20 cellular contexts compared by ENCODE assay signal in the genomic region with DNA sequence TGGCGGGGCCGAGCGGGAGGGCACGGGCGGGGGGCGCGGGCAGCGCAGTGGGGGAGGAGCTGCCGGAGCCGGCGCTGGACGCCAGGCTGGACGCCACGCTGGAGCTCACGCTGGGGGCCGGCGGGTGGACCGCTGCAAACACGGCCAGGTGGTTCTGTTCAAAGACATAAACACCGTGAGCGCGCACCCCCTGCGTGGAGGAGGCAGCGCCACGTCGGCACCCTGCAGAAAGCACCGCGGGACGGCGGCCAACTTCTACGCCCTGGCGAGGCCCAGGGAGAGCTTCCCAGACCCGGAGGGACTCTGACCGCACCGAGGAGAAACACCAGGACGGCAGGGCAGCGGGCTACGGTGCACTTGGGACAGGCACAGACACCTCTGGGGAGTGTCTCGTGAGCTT.
DNase-seq lines count a peak whose midpoint lies in the region; ATAC-seq lines count a peak whose summit lies in the region.
"Had no signal": no experiment of that assay in that cellular context is flagged by ENCODE, and none has a peak within 500 bp of the region (broad histone marks: within the 10 kb centered on the region; RNA-seq: fewer than 3 reads in every experiment).

No MANE protein-coding gene starts in this region.

- ATAC-seq in HG03159 (IDR thresholded peaks at IDR 0.05; ENCODE audit: unreplicated experiment) (no peak), HG02840 (IDR thresholded peaks at IDR 0.05; ENCODE audit: low FRiP score, unreplicated experiment) (no peak)
- ATAC-seq: A549; CD8-positive, alpha-beta T cell; GM12878 had no signal

- DNase-seq in NCI-H1417 (lab: John Stamatoyannopoulos, UW), result peak in 2 of 3 experiments; percentile 75 to 84
- DNase-seq in NCI-H1417 treated with DMSO at 0.1 percent for 48 hours (lab: John Stamatoyannopoulos, UW), result no peak
- peak; percentile 16 for DNase-seq in NCI-H1092 (lab: John Stamatoyannopoulos, UW)
- DNase-seq in NCI-H69 (lab: John Stamatoyannopoulos, UW), result peak; percentile 83
- DNase-seq in CD1c-positive myeloid dendritic cell (ENCODE audit: extremely low spot score), result no peak
- DNase-seq: AML-193; C1 segment of cervical spinal cord; CD4-positive, alpha-beta T cell; CD8-positive, alpha-beta T cell; DMS 273 treated with DMSO at 0.1 percent for 48 hours; DMS153; DMS53; DMS79; DND-41; EL; GDM1 had no signal

Comparison
In these comparisons a context has a peak if more than half of its experiments do, and no peak if none do; other contexts are left out.
1. DNase-seq: peak in NCI-H1417 (2 of 3), NCI-H1092 (single experiment) and NCI-H69 (single experiment); none in NCI-H1417 treated with DMSO at 0.1 percent for 48 hours (single experiment) and CD1c-positive myeloid dendritic cell (single experiment).